In the genomic region with DNA sequence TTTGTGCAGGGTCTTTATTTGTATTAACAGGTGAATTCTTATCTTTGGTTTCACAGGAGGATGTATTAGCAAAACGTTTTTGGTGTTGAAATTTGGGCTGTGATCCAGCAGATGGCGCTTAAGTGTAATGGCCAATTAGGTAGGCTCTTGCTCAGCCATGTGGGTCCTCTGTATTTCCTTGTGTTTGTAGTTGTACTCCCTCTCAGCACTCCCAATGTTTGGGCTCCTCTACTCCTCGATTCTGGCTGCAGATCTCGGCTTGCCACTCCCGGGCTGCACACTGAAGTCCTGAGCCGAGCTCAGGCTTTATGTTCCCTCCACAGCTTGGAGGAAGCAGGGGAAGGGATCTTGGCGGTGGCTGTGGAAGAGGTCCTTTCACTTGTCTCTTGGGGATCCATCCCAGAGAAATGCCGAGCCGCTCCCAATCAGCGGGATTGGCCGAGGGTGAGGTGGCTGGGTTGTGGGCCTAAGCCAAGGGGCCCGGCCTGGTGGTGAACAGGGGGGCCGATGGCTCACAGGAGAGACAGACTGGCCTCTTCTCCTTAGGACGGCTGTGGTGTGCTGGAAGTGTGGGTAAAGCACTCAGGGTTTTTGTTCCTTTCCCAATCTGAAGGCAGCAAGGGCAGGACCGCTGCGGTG, we compare ENCODE assay signal across 10 cellular contexts.
DNase-seq lines count a peak whose midpoint lies in the region; ATAC-seq and TF ChIP-seq lines count a peak whose summit lies in the region.
"Had no signal": no experiment of that assay in that cellular context is flagged by ENCODE, and none has a peak within 500 bp of the region (broad histone marks: within the 10 kb centered on the region; RNA-seq: fewer than 3 reads in every experiment).

No MANE protein-coding gene starts in this region.

- peaks cover 0 to 3% (median 2%) of the 10 kb centered on the region in 3 donors for H3K27me3 Mint-ChIP-seq in CD14-positive monocyte (ENCODE audit: low read depth in 3 of 3)

- H3K4me1 Mint-ChIP-seq in CD14-positive monocyte = no peaks in the 10 kb centered on the region

- H3K4me3 ChIP-seq in HL-60 (replicated peaks; ENCODE audit: insufficient read depth, low read length) = no peak overlapping the region
- H3K4me3 ChIP-seq in PC-9 = no peak overlapping the region
- H3K4me3 ChIP-seq in epithelial cell of proximal tubule (ENCODE audit: low read depth, low read length) = no peak overlapping the region
- no peak overlapping the region for H3K4me3 ChIP-seq in psoas muscle
- H3K4me3 ChIP-seq: pancreas had no signal

- no peaks in the 10 kb centered on the region for H3F3A ChIP-seq in PC-9 (ENCODE audit: insufficient read depth, low read depth)

- intact Hi-C loops in CD14-positive monocyte (cut with micrococcal nuclease) = no loop called here
- intact Hi-C loops in PC-9 (cut with micrococcal nuclease; ENCODE audit: unreplicated experiment) = loop anchor here (1.0 kb wide), 1 partner anchor 70 kb away; no protein-coding TSS in a partner anchor
- intact Hi-C loops in psoas muscle (cut with DNase I) = no loop called here

- no peaks in the 10 kb centered on the region for H3K36me3 Mint-ChIP-seq in CD14-positive monocyte

- no peak overlapping the region for H3K4me2 ChIP-seq in PC-9

- H3K27ac Mint-ChIP-seq in CD14-positive monocyte = no peak overlapping the region
- H3K27ac Mint-ChIP-seq: T-helper 1 cell treated with Interleukin-12 subunit alpha and Interleukin-12 subunit beta and Interleukin-4 antibody, amounts not matched to agents 30 μg/mL and 1 μg/mL, for 36 hours had no signal

- H3K9me3 Mint-ChIP-seq in CD14-positive monocyte = peaks cover 0 to 2% (median 0%) of the 10 kb centered on the region in 7 donors
- H3K9me3 Mint-ChIP-seq: T-helper 1 cell treated with Interleukin-12 subunit alpha and Interleukin-12 subunit beta and Interleukin-4 antibody, amounts not matched to agents 30 μg/mL and 1 μg/mL, for 36 hours had no signal

- TF ChIP-seq CTCF in CD14-positive monocyte (IDR thresholded peaks at IDR 0.05) = peak; percentile 21
- TF ChIP-seq CTCF in GM13976 (IDR thresholded peaks at IDR 0.05; ENCODE audit: borderline replicate concordance, control extremely low read depth, extremely low read depth, insufficient read depth, missing control alignments) = peak; percentile 40
- TF ChIP-seq CTCF in HL-60 (IDR thresholded peaks at IDR 0.05; ENCODE audit: insufficient read depth, low read length) = peak; percentile 71
- peak; percentile 68 for TF ChIP-seq CTCF in PC-9 (conservative IDR thresholded peaks at IDR 0.05)
- TF ChIP-seq CTCF in epithelial cell of proximal tubule (conservative IDR thresholded peaks at IDR 0.05; ENCODE audit: low read depth, low read length) = peak; percentile 72
- peak; percentile 9 for TF ChIP-seq CTCF in psoas muscle (IDR thresholded peaks at IDR 0.05)

- H3K79me2 ChIP-seq in PC-9 (ENCODE audit: low read depth) = no peaks in the 10 kb centered on the region

- 83 to 89% (median 87%) methylated on average over 16 of the region's 16 CpGs for WGBS in psoas muscle, 3 donors

- H3K4me1 ChIP-seq in PC-9 (replicated peaks; ENCODE audit: insufficient read depth) (no peaks in the 10 kb centered on the region), psoas muscle (peaks cover 16% of the 10 kb centered on the region)

- no peaks in the 10 kb centered on the region for H3K9me3 ChIP-seq in PC-9 (ENCODE audit: insufficient read depth, low read depth)
- no peaks in the 10 kb centered on the region for H3K9me3 ChIP-seq in psoas muscle
- H3K9me3 ChIP-seq: pancreas had no signal

- no peaks in the 10 kb centered on the region for H4K20me1 ChIP-seq in PC-9 (ENCODE audit: insufficient read depth)

- no peak for DNase-seq in CD14-positive monocyte (ENCODE audit: low spot score)
- peak; percentile 57 for DNase-seq in GM13976 (ENCODE audit: low spot score)
- peak; percentile 17 to 54 for DNase-seq in HL-60 (ENCODE audit: low read depth in 1 of 2, low spot score in 1 of 2)
- DNase-seq in PC-9 = peak in 1 of 2 experiments; percentile 41
- no peak for DNase-seq in epithelial cell of proximal tubule (ENCODE audit: low read depth)
- DNase-seq in psoas muscle = no peak
- DNase-seq in anterior cingulate cortex (lab: John Stamatoyannopoulos, UW) = no peak

- BruUV-seq in PC-9 (replicated peaks; lab: Mats Ljungman, UMichigan) = no TSS peak

- POLR2A ChIA-PET in PC-9 (lab: Charles Lee; ENCODE audit: unreplicated experiment) = no interaction called here

- H3K27ac ChIP-seq in HL-60 (replicated peaks) (no peak overlapping the region), PC-9 (no peak overlapping the region), psoas muscle (no peak overlapping the region)
- H3K27ac ChIP-seq: pancreas had no signal

- no peaks in the 10 kb centered on the region for H3K27me3 ChIP-seq in HL-60 (ENCODE audit: insufficient read depth, poor library complexity, severe bottlenecking)
- no peaks in the 10 kb centered on the region for H3K27me3 ChIP-seq in PC-9 (ENCODE audit: insufficient read depth, low read depth)
- no peaks in the 10 kb centered on the region for H3K27me3 ChIP-seq in psoas muscle (ENCODE audit: insufficient read depth in 3 of 3, low read length in 2 of 3)
- H3K27me3 ChIP-seq: pancreas had no signal

- no peak overlapping the region for H3K4me3 Mint-ChIP-seq in CD14-positive monocyte
- H3K4me3 Mint-ChIP-seq: T-helper 1 cell treated with Interleukin-12 subunit alpha and Interleukin-12 subunit beta and Interleukin-4 antibody, amounts not matched to agents 30 μg/mL and 1 μg/mL, for 36 hours had no signal

- CTCF ChIA-PET in PC-9 (lab: Charles Lee) = interaction anchor here (0.7 kb wide), 1 partner anchor 300 kb away, joined by 3 read pairs; no protein-coding TSS in a partner anchor

- no peaks in the 10 kb centered on the region for H3K9me2 ChIP-seq in PC-9 (ENCODE audit: insufficient read depth)

- ATAC-seq in psoas muscle (no peak), HG02973 (IDR thresholded peaks at IDR 0.05; ENCODE audit: unreplicated experiment) (no peak)
- ATAC-seq: pancreas had no signal

- H3K36me3 ChIP-seq in PC-9 (ENCODE audit: low read depth) = no peaks in the 10 kb centered on the region
- no peaks in the 10 kb centered on the region for H3K36me3 ChIP-seq in psoas muscle (ENCODE audit: insufficient read depth in 1 of 2, low read depth in 1 of 2)
- H3K36me3 ChIP-seq: pancreas had no signal

- in situ Hi-C loops in GM13976 (cut with MboI; ENCODE audit: low sequenced_read_pairs, unreplicated experiment) = no loop called here

- H2AFZ ChIP-seq in PC-9 = no peak overlapping the region

Comparison
In these comparisons a context has a peak if more than half of its experiments do, and no peak if none do; other contexts are left out.
1. DNase-seq: peak in GM13976 (single experiment) and HL-60 (2 of 2); none in CD14-positive monocyte (single experiment), epithelial cell of proximal tubule (single experiment), psoas muscle (0 of 2) and anterior cingulate cortex (0 of 58).
2. CTCF ChIP-seq: peak in every context shown above with its lines; median percentile 72 in epithelial cell of proximal tubule; 71 in HL-60; 68 in PC-9; 40 in GM13976; 21 in CD14-positive monocyte; 9 in psoas muscle.